In the genomic region with DNA sequence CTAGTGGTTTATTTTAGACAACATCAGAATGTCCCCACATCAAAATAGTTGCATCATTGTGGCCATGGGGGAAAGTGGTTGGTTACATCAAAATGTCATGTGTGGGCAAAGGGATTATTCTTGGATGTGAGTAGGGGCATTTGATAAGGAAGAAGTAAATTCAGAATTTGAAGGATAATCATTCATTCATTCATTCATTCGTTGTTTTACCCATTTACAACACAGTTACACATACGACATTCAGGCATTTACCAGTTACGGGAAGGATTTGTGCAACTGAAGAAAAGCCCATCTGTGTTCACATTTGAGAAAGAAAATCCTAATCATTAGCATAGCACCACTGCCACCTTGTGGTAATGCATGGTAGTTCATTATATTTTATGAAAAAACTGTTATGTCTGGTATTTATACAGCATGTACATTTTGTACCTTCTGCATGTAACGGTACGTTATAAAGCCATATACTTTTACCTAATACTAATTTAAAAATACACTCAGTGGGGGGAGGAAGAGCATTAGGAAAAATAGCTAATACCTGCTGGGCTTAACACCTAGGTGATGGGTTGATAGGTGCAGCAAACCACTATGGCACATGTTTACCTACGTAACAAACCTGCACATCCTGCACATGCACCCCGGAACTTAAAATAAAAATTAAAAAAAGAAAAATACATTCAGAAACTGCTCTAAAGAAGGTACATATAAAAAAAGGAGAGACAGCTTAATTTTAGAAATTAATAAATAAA, we compare ENCODE assay signal across 8 cellular contexts.
DNase-seq lines count a peak whose midpoint lies in the region; ATAC-seq, FAIRE-seq and TF ChIP-seq lines count a peak whose summit lies in the region.

No MANE protein-coding gene starts in this region.

- dilution Hi-C loops in keratinocyte (cut with MboI; ENCODE audit: extremely low pct_ligation_motif_present, low sequenced_read_pairs): no loop called here

- BruUV-seq in OCI-LY7 (replicated peaks; lab: Mats Ljungman, UMichigan): no TSS peak

- H3K9ac ChIP-seq in keratinocyte (ENCODE audit: control insufficient read depth, extremely low read depth, insufficient read depth, low read length): no peak overlapping the region

- no peaks in the 10 kb centered on the region for H3K9me2 ChIP-seq in OCI-LY7 (ENCODE audit: insufficient read depth, low read length)

- TF ChIP-seq CTCF in OCI-LY7 (conservative IDR thresholded peaks at IDR 0.05; ENCODE audit: low read length) (peak; percentile 91), brain microvascular endothelial cell (IDR thresholded peaks at IDR 0.05; ENCODE audit: low read depth, low read length, missing control alignments) (peak; percentile 50), keratinocyte (optimal IDR thresholded peaks at IDR 0.05 in 1 of 3, IDR thresholded peaks at IDR 0.05 in 1 of 3, conservative IDR thresholded peaks at IDR 0.05 in 1 of 3; ENCODE audit: extremely low read depth in 1 of 3, insufficient read depth in 2 of 3, low read length in 3 of 3) (peak; percentile 16 to 60 (median 46))

- H3K36me3 Mint-ChIP-seq in activated CD4-positive, alpha-beta memory T cell treated with anti-CD3 and anti-CD28 coated beads, Interleukin-2, amount 10 ng/mL, durations not matched to agents 7 days and 5 days (ENCODE audit: low read depth): no peaks in the 10 kb centered on the region
- no peaks in the 10 kb centered on the region for H3K36me3 Mint-ChIP-seq in activated CD4-positive, alpha-beta memory T cell treated with anti-CD3 and anti-CD28 coated beads for 36 hours

- DNase-seq in activated CD4-positive, alpha-beta memory T cell treated with anti-CD3 and anti-CD28 coated beads, Interleukin-2, amount 10 ng/mL, durations not matched to agents 7 days and 5 days: peak; percentile 24
- DNase-seq in activated CD4-positive, alpha-beta memory T cell treated with anti-CD3 and anti-CD28 coated beads for 36 hours: no peak
- peak; percentile 76 for DNase-seq in Jurkat, Clone E6-1 (ENCODE audit: low read depth, low spot score)
- DNase-seq in OCI-LY7 (ENCODE audit: low spot score) (peak; percentile 69), brain microvascular endothelial cell (peak; percentile 64), keratinocyte (ENCODE audit: low read depth, low spot score) (peak; percentile 28)
- DNase-seq in stimulated activated CD4-positive, alpha-beta T cell treated with anti-CD3 and anti-CD28 coated beads, TNF-alpha, amount 100 ng/mL, for 24 hours (ENCODE audit: low read depth in 3 of 3): peak in 2 of 3 experiments; percentile 14 to 17

- H3K27me3 ChIP-seq in brain microvascular endothelial cell (replicated peaks) (no peaks in the 10 kb centered on the region), keratinocyte (ENCODE audit: control insufficient read depth, extremely low read depth, insufficient read depth, low read length) (no peaks in the 10 kb centered on the region)

- no peak overlapping the region for H2AFZ ChIP-seq in OCI-LY7 (ENCODE audit: low read length)
- no peak overlapping the region for H2AFZ ChIP-seq in keratinocyte (ENCODE audit: control insufficient read depth, low read length)

- intact Hi-C loops in activated CD4-positive, alpha-beta memory T cell treated with anti-CD3 and anti-CD28 coated beads for 36 hours (cut with micrococcal nuclease): loop anchor here (1.0 to 2.0 kb wide), 4 partner anchors 205 to 758 kb away; no protein-coding TSS in a partner anchor
- intact Hi-C loops in OCI-LY7 (cut with micrococcal nuclease; ENCODE audit: unreplicated experiment): loop anchor here (1.0 to 10.0 kb wide), 3 partner anchors 206 to 726 kb away; no protein-coding TSS in a partner anchor

- H3K27ac Mint-ChIP-seq in activated CD4-positive, alpha-beta memory T cell treated with anti-CD3 and anti-CD28 coated beads, Interleukin-2, amount 10 ng/mL, durations not matched to agents 7 days and 5 days: no peak overlapping the region
- no peak overlapping the region for H3K27ac Mint-ChIP-seq in activated CD4-positive, alpha-beta memory T cell treated with anti-CD3 and anti-CD28 coated beads for 36 hours

- H3K4me1 Mint-ChIP-seq in activated CD4-positive, alpha-beta memory T cell treated with anti-CD3 and anti-CD28 coated beads, Interleukin-2, amount 10 ng/mL, durations not matched to agents 7 days and 5 days: peaks cover 3% of the 10 kb centered on the region
- peaks cover 6% of the 10 kb centered on the region for H3K4me1 Mint-ChIP-seq in activated CD4-positive, alpha-beta memory T cell treated with anti-CD3 and anti-CD28 coated beads for 36 hours (ENCODE audit: low read depth)

- in situ Hi-C loops in brain microvascular endothelial cell (cut with HindIII; ENCODE audit: low pct_ligation_motif_present, low sequenced_read_pairs): no loop called here

- no peaks in the 10 kb centered on the region for H3K79me2 ChIP-seq in OCI-LY7 (ENCODE audit: insufficient read depth, low read depth, low read length)
- peaks cover 62% of the 10 kb centered on the region for H3K79me2 ChIP-seq in keratinocyte (ENCODE audit: control insufficient read depth, insufficient read depth, low read length)

- H3K27ac ChIP-seq in OCI-LY7 (ENCODE audit: low read depth, low read length, poor library complexity, severe bottlenecking) (no peak overlapping the region), brain microvascular endothelial cell (no peak overlapping the region), keratinocyte (ENCODE audit: control insufficient read depth, insufficient read depth, low read length) (no peak overlapping the region)

- H3K4me3 Mint-ChIP-seq in activated CD4-positive, alpha-beta memory T cell treated with anti-CD3 and anti-CD28 coated beads, Interleukin-2, amount 10 ng/mL, durations not matched to agents 7 days and 5 days: no peak overlapping the region
- H3K4me3 Mint-ChIP-seq in activated CD4-positive, alpha-beta memory T cell treated with anti-CD3 and anti-CD28 coated beads for 36 hours: no peak overlapping the region

- no peak overlapping the region for H3K4me2 ChIP-seq in OCI-LY7 (ENCODE audit: low read length)
- no peak overlapping the region for H3K4me2 ChIP-seq in keratinocyte (ENCODE audit: control insufficient read depth, extremely low read depth, insufficient read depth, low read depth, low read length)

- CTCF ChIA-PET in activated CD4-positive, alpha-beta memory T cell treated with anti-CD3 and anti-CD28 coated beads, Interleukin-2, amount 10 ng/mL, durations not matched to agents 7 days and 5 days (lab: Charles Lee): interaction anchor here (1.0 to 5.8 kb wide), 4 partner anchors 151 to 443 kb away, joined by 3 to 65 read pairs (median 3); no protein-coding TSS in a partner anchor
- CTCF ChIA-PET in activated CD4-positive, alpha-beta memory T cell treated with anti-CD3 and anti-CD28 coated beads for 36 hours (lab: Charles Lee): interaction anchor here (0.6 to 3.8 kb wide), 12 partner anchors 9 to 458 kb away, joined by 3 to 25 read pairs (median 4); no protein-coding TSS in a partner anchor
- CTCF ChIA-PET in OCI-LY7 (lab: Charles Lee; ENCODE audit: unreplicated experiment): interaction anchor here (1.4 kb wide), 1 partner anchor 442 kb away, joined by 5 read pairs; no protein-coding TSS in a partner anchor

- H4K20me1 ChIP-seq in OCI-LY7 (ENCODE audit: insufficient read depth, low read length) (no peaks in the 10 kb centered on the region), keratinocyte (ENCODE audit: control insufficient read depth, extremely low read depth, insufficient read depth, low read length) (peaks cover 4% of the 10 kb centered on the region)

- no peaks in the 10 kb centered on the region for H3K9me3 ChIP-seq in OCI-LY7 (ENCODE audit: low read length)
- no peaks in the 10 kb centered on the region for H3K9me3 ChIP-seq in keratinocyte (ENCODE audit: control insufficient read depth, low read depth, low read length)

- no peaks in the 10 kb centered on the region for H3K4me1 ChIP-seq in OCI-LY7 (ENCODE audit: insufficient read depth, low read length, poor library complexity, severe bottlenecking)
- H3K4me1 ChIP-seq in keratinocyte (ENCODE audit: control insufficient read depth, extremely low read depth, insufficient read depth, low read length): peaks cover 32% of the 10 kb centered on the region

- peaks cover 6% of the 10 kb centered on the region for H3K9me1 ChIP-seq in keratinocyte (ENCODE audit: control insufficient read depth, extremely low read depth, insufficient read depth, low read length)

- no peaks in the 10 kb centered on the region for H3K9me3 Mint-ChIP-seq in activated CD4-positive, alpha-beta memory T cell treated with anti-CD3 and anti-CD28 coated beads, Interleukin-2, amount 10 ng/mL, durations not matched to agents 7 days and 5 days
- no peaks in the 10 kb centered on the region for H3K9me3 Mint-ChIP-seq in activated CD4-positive, alpha-beta memory T cell treated with anti-CD3 and anti-CD28 coated beads for 36 hours

- POLR2A ChIA-PET in activated CD4-positive, alpha-beta memory T cell treated with anti-CD3 and anti-CD28 coated beads, Interleukin-2, amount 10 ng/mL, durations not matched to agents 7 days and 5 days (lab: Charles Lee): no interaction called here
- POLR2A ChIA-PET in activated CD4-positive, alpha-beta memory T cell treated with anti-CD3 and anti-CD28 coated beads for 36 hours (lab: Charles Lee): no interaction called here
- POLR2A ChIA-PET in OCI-LY7 (lab: Charles Lee): interaction anchor here (0.6 to 1.2 kb wide), 3 partner anchors 13 to 443 kb away, joined by 3 to 4 read pairs (median 3); no protein-coding TSS in a partner anchor

- H3K36me3 ChIP-seq in OCI-LY7 (ENCODE audit: insufficient read depth, low read length) (no peaks in the 10 kb centered on the region), brain microvascular endothelial cell (replicated peaks) (no peaks in the 10 kb centered on the region), keratinocyte (ENCODE audit: control insufficient read depth in 2 of 2, extremely low read depth in 1 of 2, insufficient read depth in 2 of 2, low read length in 2 of 2) (no peaks in the 10 kb centered on the region)

- no peak for ATAC-seq in HG03039 (IDR thresholded peaks at IDR 0.05; ENCODE audit: unreplicated experiment)

- H3K27me3 Mint-ChIP-seq in activated CD4-positive, alpha-beta memory T cell treated with anti-CD3 and anti-CD28 coated beads, Interleukin-2, amount 10 ng/mL, durations not matched to agents 7 days and 5 days: no peaks in the 10 kb centered on the region
- H3K27me3 Mint-ChIP-seq in activated CD4-positive, alpha-beta memory T cell treated with anti-CD3 and anti-CD28 coated beads for 36 hours: no peaks in the 10 kb centered on the region

- H3K4me3 ChIP-seq in Jurkat, Clone E6-1 (ENCODE audit: low read length): no peak overlapping the region
- no peak overlapping the region for H3K4me3 ChIP-seq in OCI-LY7 (ENCODE audit: low read depth, low read length, poor library complexity, severe bottlenecking)
- H3K4me3 ChIP-seq in brain microvascular endothelial cell (ENCODE audit: low read depth, low read length): no peak overlapping the region
- no peak overlapping the region for H3K4me3 ChIP-seq in keratinocyte (ENCODE audit: control insufficient read depth in 2 of 3, extremely low read depth in 1 of 3, insufficient read depth in 2 of 3, low read depth in 1 of 3, low read length in 3 of 3)

- FAIRE-seq in keratinocyte (lab: Jason Lieb, UNC): no peak
